26 cellular contexts compared by ENCODE assay signal in genomic region chr3:52350981-52351761, GRCh38. TPM values are rescaled to one million over a fixed set of nuclear protein-coding genes. Genes with fewer than 3 reads are reported as not detected.
DNase-seq lines count a peak whose midpoint lies in the region; ATAC-seq, FAIRE-seq and TF ChIP-seq lines count a peak whose summit lies in the region.
"Had no signal": no experiment of that assay in that cellular context is flagged by ENCODE, and none has a peak within 500 bp of the region (broad histone marks: within the 10 kb centered on the region; RNA-seq: fewer than 3 reads in every experiment).

No MANE protein-coding gene starts in this region.

- H3K4me2 ChIP-seq in GM12878 (ENCODE audit: control insufficient read depth, insufficient read depth), result no peak overlapping the region

- no peaks in the 10 kb centered on the region for H3K79me2 ChIP-seq in GM12878 (ENCODE audit: control insufficient read depth, insufficient read depth, low read length)

- H3K36me3 ChIP-seq in right atrium auricular region (no peaks in the 10 kb centered on the region), GM12878 (ENCODE audit: control insufficient read depth in 2 of 2, insufficient read depth in 2 of 2, low read length in 1 of 2) (no peaks in the 10 kb centered on the region; a peak in 1 of 4 replicates)

- intact Hi-C loops in left ventricle myocardium superior (cut with micrococcal nuclease) (no loop called here), GM12878 (cut with micrococcal nuclease; ENCODE audit: unreplicated experiment) (no loop called here), posterior vena cava (cut with DNase I) (no loop called here), sciatic nerve (cut with DNase I) (no loop called here)

- 78% methylated on average over 11 of the region's 11 CpGs for WGBS in GM12878 (ENCODE audit: insufficient coverage, insufficient replicate concordance, low lambda C conversion rate, missing lambda C conversion rate)

- no peak for FAIRE-seq in GM12878 (lab: Jason Lieb, UNC)
- FAIRE-seq: HepG2, K562 had no signal

- POLR2A ChIA-PET in GM12878 (lab: Charles Lee), result interaction anchor here (0.6 to 1.0 kb wide), 2 partner anchors 63 to 126 kb away, joined by 4 to 5 read pairs; partner anchors contain the start of gene TLR9

- SMC1A ChIA-PET in GM12878 (lab: Charles Lee; ENCODE audit: uncharacterized antibody, unreplicated experiment), result interaction anchor here (2.5 kb wide), 1 partner anchor 12 kb away, joined by 7 read pairs; no protein-coding TSS in a partner anchor

- H4K20me1 ChIP-seq in GM12878 (ENCODE audit: control insufficient read depth, insufficient read depth), result no peaks in the 10 kb centered on the region

- no peak overlapping the region for H3K9ac ChIP-seq in GM12878 (ENCODE audit: control insufficient read depth, insufficient read depth, low read length)
- H3K9ac ChIP-seq: GM23248 had no signal

- H3K4me1 ChIP-seq in right atrium auricular region, result no peaks in the 10 kb centered on the region
- no peaks in the 10 kb centered on the region for H3K4me1 ChIP-seq in GM12878 (ENCODE audit: control insufficient read depth, insufficient read depth, low read length)

- DNase-seq in left ventricle myocardium superior (peak; percentile 13), right atrium auricular region (ENCODE audit: low spot score) (no peak), GM12878 (ENCODE audit: low read depth, low spot score) (no peak), posterior vena cava (ENCODE audit: low spot score) (peak; percentile 62), sciatic nerve (ENCODE audit: low spot score) (no peak), HK-2 (ENCODE audit: unreplicated experiment) (no peak)
- no peak for DNase-seq in activated CD8-positive, alpha-beta memory T cell treated with anti-CD3 and anti-CD28 coated beads for 24 hours
- DNase-seq: AML-193, EL, GF-D8, GM23248, H9, HFFc6, MM.1S, NCI-H1092, NCI-H146, NCI-H2029 treated with DMSO at 0.1 percent for 48 hours, NCI-H524 treated with DMSO at 0.1 percent for 48 hours, NCI-H82, SHP77 treated with DMSO at 0.1 percent for 48 hours, SW 1271 had no signal

- H3K9me3 ChIP-seq in right atrium auricular region (no peaks in the 10 kb centered on the region), GM12878 (replicated peaks; ENCODE audit: control insufficient read depth, insufficient read depth, low read length) (no peaks in the 10 kb centered on the region)

- BruUV-seq in GM12878 (replicated peaks; lab: Mats Ljungman, UMichigan), result no TSS peak

- H2AFZ ChIP-seq in GM12878 (ENCODE audit: control insufficient read depth, low read depth, low read length), result no peak overlapping the region
- H2AFZ ChIP-seq: GM23248 had no signal

- CTCF ChIA-PET in GM12878 (lab: Yijun Ruan, JAX), result interaction anchor here (1.1 to 4.0 kb wide), 4 partner anchors 10 to 58 kb away, joined by 3 to 17 read pairs (median 4); no protein-coding TSS in a partner anchor

- no peak for TF ChIP-seq EP300 in GM12878 (IDR thresholded peaks at IDR 0.05; ENCODE audit: borderline replicate concordance in 1 of 2, control insufficient read depth in 1 of 2, low read depth in 2 of 2, low read length in 2 of 2)

- RAD21 ChIA-PET in GM12878 (lab: Charles Lee; ENCODE audit: unreplicated experiment), result interaction anchor here (1.7 kb wide), 1 partner anchor 12 kb away, joined by 4 read pairs; no protein-coding TSS in a partner anchor

- TF ChIP-seq CTCF in right atrium auricular region (IDR thresholded peaks at IDR 0.05) (no peak), GM12878 (IDR thresholded peaks at IDR 0.05 in 2 of 3, conservative IDR thresholded peaks at IDR 0.05 in 1 of 3; ENCODE audit: control insufficient read depth in 2 of 3, extremely low read depth in 1 of 3, insufficient read depth in 1 of 3, low read depth in 3 of 3, low read length in 3 of 3) (no peak)

- TF ChIP-seq RAD21 in GM12878 (IDR thresholded peaks at IDR 0.05; ENCODE audit: insufficient read depth, low read depth, low read length), result no peak

- H3K27ac ChIP-seq in right atrium auricular region, result no peak overlapping the region
- no peak overlapping the region for H3K27ac ChIP-seq in GM12878 (ENCODE audit: control insufficient read depth, insufficient read depth)
- H3K27ac ChIP-seq: GM23248, HL-60, SK-N-MC had no signal

- H3K4me3 ChIP-seq in right atrium auricular region (no peak overlapping the region), GM12878 (no peak overlapping the region)
- H3K4me3 ChIP-seq: GM23248, K562, SK-N-MC had no signal

- no peaks in the 10 kb centered on the region for H3K27me3 ChIP-seq in right atrium auricular region
- no peaks in the 10 kb centered on the region for H3K27me3 ChIP-seq in GM12878 (replicated peaks in 1 of 2; ENCODE audit: control insufficient read depth in 2 of 2, insufficient read depth in 2 of 2, low read length in 1 of 2)

- in situ Hi-C loops in GM12878 (cut with MboI), result no loop called here

- ATAC-seq in left ventricle myocardium superior (no peak), GM12878 (peak; percentile 68), sciatic nerve (no peak), GM21447 (IDR thresholded peaks at IDR 0.05; ENCODE audit: unreplicated experiment) (no peak)
- ATAC-seq: HepG2, K562 had no signal

- TF ChIP-seq POLR2A in GM12878 (IDR thresholded peaks at IDR 0.05; ENCODE audit: low read depth, low read length), result no peak

RNA-seq across cellular contexts. Expression of gene DNAH1, which starts 35.1 kb away (rescaled TPM):
- total RNA-seq in left ventricle myocardium superior (2.3 TPM), right atrium auricular region (1 to 10 TPM; 1.5 to 2.5 TPM), GM12878 (2014; rRNA removed) (3.3 and 3.4 TPM in 2 replicates), GM12878 (2014; rRNA removed; fragmentation: Illumina TruSeq; extraction: Trizol) (2.3 TPM in 2 replicates), GM12878 (2021) (4.4 and 5.7 TPM in 2 replicates), posterior vena cava (1 to 10 TPM; 7.2 to 9.4 TPM), sciatic nerve (20.1 TPM)
- total RNA-seq in GM12878 (2013; cell fraction: nucleolus; rRNA removed), result 71.1 and 76.2 TPM in 2 replicates
- 3.9 TPM for polyA plus RNA-seq in GM12878 (2011; ENCODE audit: low read depth)
- polyA plus RNA-seq in GM12878 (2011; rRNA removed) (1.8 and 3.2 TPM in 2 replicates), GM12878 (2014; fragmentation: Illumina TruSeq; extraction: Trizol) (2.3 and 3.7 TPM in 2 replicates), GM12878 (2014; fragmentation: Nextera tagmentation; extraction: Ambion mirVana) (under 1 TPM; 0.31 to 0.33 TPM), GM12878 (2014; rRNA removed) (4.4 and 5.8 TPM in 2 replicates), GM12878 (2016; fragmentation: Nextera tagmentation; extraction: Ambion mirVana) (under 1 TPM; 0.48 to 0.57 TPM)
- polyA plus RNA-seq in GM12878 (2011; cell fraction: cytosol; rRNA removed), result 2.9 and 4.0 TPM in 2 replicates
- 41.3 and 54.3 TPM in 2 replicates for polyA plus RNA-seq in GM12878 (2011; cell fraction: nucleus; rRNA removed)
- 5.3 and 7.2 TPM in 2 replicates for polyA plus RNA-seq in GM12878 (2012)
- 11.5 and 14.5 TPM in 2 replicates for polyA minus RNA-seq in GM12878 (2011; rRNA and poly(A)+ RNA removed)
- 1.0 and 1.3 TPM in 2 replicates for polyA minus RNA-seq in GM12878 (2011; cell fraction: cytosol; rRNA and poly(A)+ RNA removed)
- polyA minus RNA-seq in GM12878 (2011; cell fraction: nucleus; rRNA and poly(A)+ RNA removed), result 10.0 and 18.0 TPM in 2 replicates

RNA-seq across cellular contexts. Expression of gene BAP1, which starts 58.6 kb away (rescaled TPM):
- total RNA-seq in left ventricle myocardium superior, result 57.9 TPM
- 10 to 100 TPM; 38.8 to 53.9 TPM for total RNA-seq in right atrium auricular region
- 45.9 and 52.4 TPM in 2 replicates for total RNA-seq in GM12878 (2013; cell fraction: nucleolus; rRNA removed)
- 75.0 and 84.7 TPM in 2 replicates for total RNA-seq in GM12878 (2014; rRNA removed)
- total RNA-seq in GM12878 (2014; rRNA removed; fragmentation: Illumina TruSeq; extraction: Trizol), result 34.3 and 36.4 TPM in 2 replicates
- total RNA-seq in GM12878 (2021), result 81.9 and 90.4 TPM in 2 replicates
- 37.8 TPM for polyA plus RNA-seq in GM12878 (2011; ENCODE audit: low read depth)
- 49.5 and 63.7 TPM in 2 replicates for polyA plus RNA-seq in GM12878 (2011; rRNA removed)
- polyA plus RNA-seq in GM12878 (2011; cell fraction: cytosol; rRNA removed), result 64.7 and 74.1 TPM in 2 replicates
- 281 and 297 TPM in 2 replicates for polyA plus RNA-seq in GM12878 (2011; cell fraction: nucleus; rRNA removed)
- 49.3 and 70.7 TPM in 2 replicates for polyA plus RNA-seq in GM12878 (2012)
- polyA plus RNA-seq in GM12878 (2014; fragmentation: Illumina TruSeq; extraction: Trizol), result 16.7 and 39.2 TPM in 2 replicates
- 10 to 100 TPM in 1 of 2 experiments, 1 to 10 TPM in 1; 4.4 to 10.3 TPM for polyA plus RNA-seq in GM12878 (2014; fragmentation: Nextera tagmentation; extraction: Ambion mirVana)
- 63.6 and 70.2 TPM in 2 replicates for polyA plus RNA-seq in GM12878 (2014; rRNA removed)
- 10 to 100 TPM; 28.4 to 29.7 TPM for polyA plus RNA-seq in GM12878 (2016; fragmentation: Nextera tagmentation; extraction: Ambion mirVana)
- polyA minus RNA-seq in GM12878 (2011; rRNA and poly(A)+ RNA removed), result 50.7 and 62.3 TPM in 2 replicates
- 21.0 and 24.1 TPM in 2 replicates for polyA minus RNA-seq in GM12878 (2011; cell fraction: cytosol; rRNA and poly(A)+ RNA removed)
- 50.4 and 70.7 TPM in 2 replicates for polyA minus RNA-seq in GM12878 (2011; cell fraction: nucleus; rRNA and poly(A)+ RNA removed)
- total RNA-seq in posterior vena cava, result 10 to 100 TPM; 53.0 to 55.1 TPM
- 59.5 TPM for total RNA-seq in sciatic nerve

RNA-seq across cellular contexts. Expression of gene PHF7, which starts 59.3 kb away (rescaled TPM):
- 13.1 TPM for total RNA-seq in left ventricle myocardium superior
- 10 to 100 TPM; 10.1 to 17.6 TPM for total RNA-seq in right atrium auricular region
- 10.5 and 11.4 TPM in 2 replicates for total RNA-seq in GM12878 (2013; cell fraction: nucleolus; rRNA removed)
- 7.7 and 7.8 TPM in 2 replicates for total RNA-seq in GM12878 (2014; rRNA removed)
- total RNA-seq in GM12878 (2014; rRNA removed; fragmentation: Illumina TruSeq; extraction: Trizol), result 7.7 and 8.0 TPM in 2 replicates
- 7.0 and 7.6 TPM in 2 replicates for total RNA-seq in GM12878 (2021)
- polyA plus RNA-seq in GM12878 (2011; ENCODE audit: low read depth), result 2.1 TPM
- 11.1 and 14.7 TPM in 2 replicates for polyA plus RNA-seq in GM12878 (2011; rRNA removed)
- 6.8 and 7.5 TPM in 2 replicates for polyA plus RNA-seq in GM12878 (2011; cell fraction: cytosol; rRNA removed)
- 17.2 and 18.8 TPM in 2 replicates for polyA plus RNA-seq in GM12878 (2011; cell fraction: nucleus; rRNA removed)
- 4.4 and 6.0 TPM in 2 replicates for polyA plus RNA-seq in GM12878 (2012)
- 7.5 and 8.3 TPM in 2 replicates for polyA plus RNA-seq in GM12878 (2014; fragmentation: Illumina TruSeq; extraction: Trizol)
- 1 to 10 TPM; 1.3 to 3.4 TPM for polyA plus RNA-seq in GM12878 (2014; fragmentation: Nextera tagmentation; extraction: Ambion mirVana)
- polyA plus RNA-seq in GM12878 (2014; rRNA removed), result 6.5 and 11.1 TPM in 2 replicates
- polyA plus RNA-seq in GM12878 (2016; fragmentation: Nextera tagmentation; extraction: Ambion mirVana), result 10 to 100 TPM in 1 of 2 experiments, 1 to 10 TPM in 1; 9.8 to 12.8 TPM
- polyA minus RNA-seq in GM12878 (2011; rRNA and poly(A)+ RNA removed), result 7.3 and 9.6 TPM in 2 replicates
- 2.8 and 3.9 TPM in 2 replicates for polyA minus RNA-seq in GM12878 (2011; cell fraction: cytosol; rRNA and poly(A)+ RNA removed)
- polyA minus RNA-seq in GM12878 (2011; cell fraction: nucleus; rRNA and poly(A)+ RNA removed), result 4.8 and 7.3 TPM in 2 replicates
- total RNA-seq in posterior vena cava, result 1 to 10 TPM; 6.4 to 9.2 TPM
- total RNA-seq in sciatic nerve, result 11.4 TPM

Comparison
In these comparisons a context has a peak if more than half of its experiments do, and no peak if none do; other contexts are left out.
1. DNase-seq: peak in left ventricle myocardium superior (single experiment) and posterior vena cava (single experiment); none in right atrium auricular region (single experiment), GM12878 (single experiment), activated CD8-positive, alpha-beta memory T cell treated with anti-CD3 and anti-CD28 coated beads for 24 hours (single experiment), sciatic nerve (single experiment) and HK-2 (single experiment).